8 cellular contexts compared by ENCODE assay signal in the genomic region with DNA sequence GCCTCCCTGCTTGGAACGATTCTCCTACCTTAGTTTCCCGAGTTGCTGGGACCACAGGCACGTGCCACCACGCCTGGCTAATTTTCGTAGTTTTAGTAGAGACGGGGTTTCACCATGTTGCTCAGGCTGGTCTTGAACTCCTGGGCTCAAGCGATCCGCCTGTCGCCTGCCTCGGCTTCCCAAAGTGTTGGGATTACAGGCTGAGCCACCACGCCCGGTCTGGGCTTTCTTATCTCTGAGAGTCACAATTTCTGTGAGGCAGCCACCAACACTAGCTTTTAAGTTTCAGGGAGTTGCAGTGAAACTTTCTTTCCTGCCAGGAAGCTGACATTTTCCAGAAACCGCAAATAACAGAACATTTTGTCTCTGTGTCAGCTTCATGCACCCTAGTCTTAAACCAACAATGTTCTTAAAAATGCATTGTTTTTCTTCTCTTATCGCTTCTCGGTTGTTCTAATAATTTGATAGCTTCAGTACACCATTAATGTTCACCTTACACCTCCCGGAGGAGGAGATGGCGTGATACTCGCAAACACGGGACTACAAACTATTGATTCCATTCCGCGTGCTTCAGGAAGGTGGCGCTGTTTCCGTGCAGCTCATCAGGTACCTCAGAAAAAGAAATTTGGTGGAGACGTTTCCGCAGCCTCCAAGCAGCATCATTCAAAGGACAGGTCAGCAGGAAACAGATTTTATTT. TPM values are rescaled to one million over a fixed set of nuclear protein-coding genes. Genes with fewer than 3 reads are reported as not detected.
DNase-seq lines count a peak whose midpoint lies in the region; ATAC-seq, FAIRE-seq and TF ChIP-seq lines count a peak whose summit lies in the region.

No MANE protein-coding gene starts in this region.

- H3K79me2 ChIP-seq in GM23248 (ENCODE audit: insufficient read depth) (no peaks in the 10 kb centered on the region), HepG2 (ENCODE audit: insufficient read depth, low read length) (no peaks in the 10 kb centered on the region)

- H3F3A ChIP-seq in GM23248 (ENCODE audit: insufficient read depth) = peaks cover 5% of the 10 kb centered on the region; the same call in 1 of the 2 replicates

- no peak overlapping the region for H3K27ac ChIP-seq in GM23248
- H3K27ac ChIP-seq in HepG2 (ENCODE audit: extremely low read length, insufficient read depth, low read length) = no peak overlapping the region

- H4K20me1 ChIP-seq in GM23248 (ENCODE audit: insufficient read depth) (no peaks in the 10 kb centered on the region), HepG2 (ENCODE audit: insufficient read depth, low read length) (no peaks in the 10 kb centered on the region)

- intact Hi-C loops in HepG2 (cut with micrococcal nuclease; ENCODE audit: unreplicated experiment) = loop anchor here (2.0 to 5.0 kb wide), 2 partner anchors 331 to 393 kb away; no protein-coding TSS in a partner anchor

- H3K4me1 ChIP-seq in GM23248 (ENCODE audit: insufficient read depth) = no peaks in the 10 kb centered on the region
- H3K4me1 ChIP-seq in HepG2 (ENCODE audit: insufficient read depth, low read length) = peaks cover 24% of the 10 kb centered on the region

- DNase-seq in C1 segment of cervical spinal cord (lab: John Stamatoyannopoulos, UW) (peak in 10 of 14 donors; percentile 4 to 72 (median 26)), GM23248 (peak; percentile 77), NCI-H2227 (lab: John Stamatoyannopoulos, UW; ENCODE audit: unreplicated experiment) (peak; percentile 64), cerebellar cortex (ENCODE audit: low spot score) (peak; percentile 86), HepG2 (ENCODE audit: low spot score) (peak; percentile 53)
- peak; percentile 60 for DNase-seq in activated CD4-positive, alpha-beta T cell treated with anti-CD3 and anti-CD28 coated beads for 1 hour
- DNase-seq in stimulated activated CD4-positive, alpha-beta T cell treated with anti-CD3 and anti-CD28 coated beads, Interleukin-4, amount 100 ng/mL, for 24 hours = peak; percentile 73

- POLR2A ChIA-PET in HepG2 (lab: Yijun Ruan, JAX) = no interaction called here

- H3K4me2 ChIP-seq in GM23248 (ENCODE audit: unreplicated experiment) (peak overlapping the region; percentile 84), HepG2 (ENCODE audit: low read depth, low read length) (peak overlapping the region; percentile 61)

- peak; percentile 44; the same call in 1 of the 2 replicates for TF ChIP-seq RAD21 in HepG2 (CRISPR knock-in tag; IDR thresholded peaks at IDR 0.05)

- H3K9ac ChIP-seq in GM23248 (peak overlapping the region; percentile 10; the same call in 1 of the 2 replicates), HepG2 (ENCODE audit: insufficient read depth, low read depth, low read length) (no peak overlapping the region)

- WGBS in GM23248 (ENCODE audit: low coverage in 1 of 2, low lambda C conversion rate in 2 of 2, missing lambda C conversion rate in 2 of 2), 2 experiments = 20 to 23% methylated on average over 25 of the region's 25 CpGs
- WGBS in HepG2 (ENCODE audit: low lambda C conversion rate) = 29% methylated on average over 25 of the region's 25 CpGs

- peak overlapping the region; percentile 88 for H2AFZ ChIP-seq in GM23248
- H2AFZ ChIP-seq in HepG2 (ENCODE audit: low read length) = no peak overlapping the region

- no peaks in the 10 kb centered on the region for H3K9me2 ChIP-seq in GM23248 (ENCODE audit: insufficient read depth)

- no peak for TF ChIP-seq POLR2A in HepG2 (IDR thresholded peaks at IDR 0.05; ENCODE audit: insufficient read depth in 1 of 2, low read depth in 2 of 2, low read length in 2 of 2)

- peak; percentile 84 for TF ChIP-seq CTCF in HepG2 (CRISPR knock-in tag; IDR thresholded peaks at IDR 0.05)

- in situ Hi-C loops in GM23248 (cut with MboI) (no loop called here), HepG2 (cut with HindIII; ENCODE audit: extremely low pct_ligation_motif_present, low pct_unique_long_range_greater_than_20kb) (no loop called here)

- H3K4me3 ChIP-seq in GM23248 (peak overlapping the region; percentile 62), HepG2 (replicated peaks in 1 of 3; ENCODE audit: insufficient read depth in 1 of 3, low read depth in 2 of 3, low read length in 3 of 3) (no peak overlapping the region)

- TF ChIP-seq EP300 in HepG2 (IDR thresholded peaks at IDR 0.05; ENCODE audit: low read depth in 2 of 2, low read length in 2 of 2) (no peak), HepG2 (CRISPR knock-in tag; IDR thresholded peaks at IDR 0.05; ENCODE audit: borderline replicate concordance) (no peak)

- peak; percentile 92 for FAIRE-seq in HepG2 (lab: Jason Lieb, UNC)

- H3K36me3 ChIP-seq in GM23248 (ENCODE audit: low read depth) = no peaks in the 10 kb centered on the region
- H3K36me3 ChIP-seq in HepG2 (replicated peaks in 1 of 2; ENCODE audit: control insufficient read depth in 1 of 2, insufficient read depth in 2 of 2, low read length in 2 of 2) = no peaks in the 10 kb centered on the region

- H3K27me3 ChIP-seq in GM23248 (replicated peaks; ENCODE audit: insufficient read depth) (no peaks in the 10 kb centered on the region), HepG2 (ENCODE audit: control insufficient read depth in 1 of 2, insufficient read depth in 2 of 2, low read length in 2 of 2) (no peaks in the 10 kb centered on the region; a peak in 1 of 5 replicates)

- ATAC-seq in HepG2 = peak; percentile 69
- ATAC-seq in GM18870 (IDR thresholded peaks at IDR 0.05; ENCODE audit: unreplicated experiment) = no peak

- no TSS peak for BruUV-seq in HepG2 (replicated peaks; lab: Mats Ljungman, UMichigan)

- no peaks in the 10 kb centered on the region for H3K9me3 ChIP-seq in GM23248 (ENCODE audit: low read depth)
- no peaks in the 10 kb centered on the region for H3K9me3 ChIP-seq in HepG2 (ENCODE audit: low read length)

- CTCF ChIA-PET in HepG2 (lab: Yijun Ruan, JAX; ENCODE audit: low intra/inter-chr PET ratio, low total read pairs) = no interaction called here

TF ChIP-seq in HepG2, 621 proteins besides CTCF, POLR2A, EP300 and RAD21 (continues in another document):
- no peak for TF ChIP-seq ZNF468 (CRISPR knock-in tag; IDR thresholded peaks at IDR 0.05)
- TF ChIP-seq SP140L (CRISPR knock-in tag; IDR thresholded peaks at IDR 0.05; ENCODE audit: borderline replicate concordance) = no peak
- TF ChIP-seq BHLHE40 (IDR thresholded peaks at IDR 0.05; ENCODE audit: low read length) = peak; percentile 39
- no peak for TF ChIP-seq DNMT3B (CRISPR knock-in tag; conservative IDR thresholded peaks at IDR 0.05)
- TF ChIP-seq SMAD3 (CRISPR knock-in tag; IDR thresholded peaks at IDR 0.05) = 0 out of 2 replicates have a peak, but pooled peaks have one; percentile 30
- TF ChIP-seq ZNF430 (CRISPR knock-in tag; IDR thresholded peaks at IDR 0.05) = no peak
- TF ChIP-seq SMC3 (IDR thresholded peaks at IDR 0.05; ENCODE audit: low read length) = peak; percentile 73
- TF ChIP-seq NFRKB (IDR thresholded peaks at IDR 0.05) = no peak
- TF ChIP-seq HMGXB4 (CRISPR knock-in tag; IDR thresholded peaks at IDR 0.05; ENCODE audit: borderline replicate concordance in 1 of 2, low read depth in 1 of 2) = peak in 1 of 2 experiments; percentile 43; a peak in 1 of 4 replicates
- TF ChIP-seq TEAD3 (CRISPR knock-in tag; optimal IDR thresholded peaks at IDR 0.05; ENCODE audit: borderline replicate concordance) = peak; percentile 51
- TF ChIP-seq FOXA3 (CRISPR knock-in tag; IDR thresholded peaks at IDR 0.05) = peak; percentile 14; the same call in 1 of the 2 replicates
- peak; percentile 87 for TF ChIP-seq ONECUT2 (CRISPR knock-in tag; IDR thresholded peaks at IDR 0.05)

RNA-seq across cellular contexts. Expression of gene DHRS7B, which starts 7.4 kb away (rescaled TPM):
- 34.7 and 34.8 TPM in 2 replicates for total RNA-seq in GM23248 (2014; rRNA removed; shearing (Covaris generic))
- polyA plus RNA-seq in GM23248 (2016; fragmentation: Nextera tagmentation; extraction: Ambion mirVana) = 36.9 and 37.3 TPM in 2 replicates
- total RNA-seq in HepG2 (2016; rRNA removed; fragmentation: Illumina TruSeq; extraction: Trizol) = 24.3 and 35.8 TPM in 2 replicates
- total RNA-seq in HepG2 (2016; cell fraction: cytosol; rRNA removed; fragmentation: Illumina TruSeq; extraction: Trizol; ENCODE audit: low read depth) = 7.6 and 9.8 TPM in 2 replicates
- total RNA-seq in HepG2 (2016; cell fraction: insoluble cytoplasmic fraction; rRNA removed; fragmentation: Illumina TruSeq; extraction: Trizol) = 24.4 and 36.0 TPM in 2 replicates
- total RNA-seq in HepG2 (2016; cell fraction: membrane; rRNA removed; fragmentation: Illumina TruSeq; extraction: Trizol) = 13.4 and 15.9 TPM in 2 replicates
- total RNA-seq in HepG2 (2016; cell fraction: nucleus; rRNA removed; fragmentation: Illumina TruSeq; extraction: Trizol) = 20.1 and 30.9 TPM in 2 replicates
- 20.0 TPM in 2 replicates for polyA plus RNA-seq in HepG2 (2011; rRNA removed)
- polyA plus RNA-seq in HepG2 (2011; cell fraction: cytosol; rRNA removed) = 29.5 and 34.2 TPM in 2 replicates
- 11.5 and 13.2 TPM in 2 replicates for polyA plus RNA-seq in HepG2 (2011; cell fraction: nucleus; rRNA removed)
- 14.5 and 16.7 TPM in 2 replicates for polyA plus RNA-seq in HepG2 (2012)
- 6.8 and 7.5 TPM in 2 replicates for polyA plus RNA-seq in HepG2 (2016; cell fraction: cytosol; fragmentation: Illumina TruSeq; extraction: Trizol; ENCODE audit: low read depth)
- 15.5 and 21.7 TPM in 2 replicates for polyA plus RNA-seq in HepG2 (2016; cell fraction: insoluble cytoplasmic fraction; fragmentation: Illumina TruSeq; extraction: Trizol; ENCODE audit: low read depth)
- 9.3 and 10.7 TPM in 2 replicates for polyA plus RNA-seq in HepG2 (2016; cell fraction: membrane; fragmentation: Illumina TruSeq; extraction: Trizol; ENCODE audit: low read depth)
- polyA plus RNA-seq in HepG2 (2016; cell fraction: nucleus; fragmentation: Illumina TruSeq; extraction: Trizol; ENCODE audit: insufficient read depth, low read depth) = 32.6 and 37.8 TPM in 2 replicates
- polyA minus RNA-seq in HepG2 (2011; rRNA and poly(A)+ RNA removed; ENCODE audit: low replicate concordance) = 57.3 and 60.6 TPM in 2 replicates
- polyA minus RNA-seq in HepG2 (2011; cell fraction: cytosol; rRNA and poly(A)+ RNA removed) = 9.6 and 11.4 TPM in 2 replicates
- polyA minus RNA-seq in HepG2 (2011; cell fraction: nucleus; rRNA and poly(A)+ RNA removed) = 9.2 and 9.7 TPM in 2 replicates

Comparison
In these comparisons a context has a peak if more than half of its experiments do, and no peak if none do; other contexts are left out.
1. DNase-seq: peak in every context shown above with its lines; median percentile 86 in cerebellar cortex; 77 in GM23248; 73 in stimulated activated CD4-positive, alpha-beta T cell treated with anti-CD3 and anti-CD28 coated beads, Interleukin-4, amount 100 ng/mL, for 24 hours; 64 in NCI-H2227; 60 in activated CD4-positive, alpha-beta T cell treated with anti-CD3 and anti-CD28 coated beads for 1 hour; 53 in HepG2; 26 in C1 segment of cervical spinal cord.